23 cellular contexts compared by ENCODE assay signal in the genomic region with DNA sequence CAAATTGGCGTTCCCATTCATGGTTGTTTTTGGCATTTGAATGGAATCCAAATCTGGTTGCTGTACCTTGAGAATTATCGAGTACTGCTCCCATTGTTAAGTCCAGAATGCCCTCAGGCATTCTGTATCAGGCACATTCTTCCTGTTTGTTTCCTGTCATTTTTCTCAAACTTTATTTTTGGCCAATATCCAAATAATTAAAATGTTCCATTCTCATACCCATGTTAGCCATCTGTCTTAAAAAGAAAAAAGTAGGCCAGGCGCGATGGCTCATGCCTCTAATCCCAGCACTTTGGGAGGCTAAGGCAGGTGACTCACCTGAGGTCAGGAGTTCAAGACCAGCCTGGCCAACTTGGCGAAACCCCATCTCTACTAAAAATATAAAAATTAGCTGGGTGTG. TPM values are rescaled to one million over a fixed set of nuclear protein-coding genes. Genes with fewer than 3 reads are reported as not detected.
DNase-seq lines count a peak whose midpoint lies in the region; ATAC-seq and TF ChIP-seq lines count a peak whose summit lies in the region.
"Had no signal": no experiment of that assay in that cellular context is flagged by ENCODE, and none has a peak within 500 bp of the region (broad histone marks: within the 10 kb centered on the region; RNA-seq: fewer than 3 reads in every experiment).

No MANE protein-coding gene starts in this region.

- DNase-seq in HCT116 (ENCODE audit: low read depth, low spot score) = no peak
- DNase-seq in MG63 = peak; percentile 48
- DNase-seq in dermis microvascular lymphatic vessel endothelial cell (ENCODE audit: low read depth in 2 of 2) = peak; percentile 35 to 88
- peak; percentile 58 to 78 for DNase-seq in lung microvascular endothelial cell (ENCODE audit: low read depth in 2 of 2)
- DNase-seq in ureter (ENCODE audit: low spot score) = no peak
- no peak for DNase-seq in activated naive CD4-positive, alpha-beta T cell (lab: John Stamatoyannopoulos, UW)
- DNase-seq: AML-193; CD4-positive, alpha-beta T cell; DMS53; GM23248; H7; MV-4-11; NCI-H1105 treated with DMSO at 0.1 percent for 48 hours; NCI-H2029; NCI-H2227 treated with DMSO at 0.1 percent for 48 hours; NCI-H526 treated with DMSO at 0.1 percent for 48 hours; SHP77 had no signal

- H3K9me3 ChIP-seq in HCT116 (ENCODE audit: control insufficient read depth in 1 of 2, insufficient read depth in 1 of 2, low read depth in 1 of 2, low read length in 2 of 2) (no peaks in the 10 kb centered on the region), MG63 (no peaks in the 10 kb centered on the region)
- H3K9me3 ChIP-seq: A549; BLaER1 treated with 17β-estradiol and CSF1 and Interleukin-3, amounts not matched to agents 10 nM and 100 nM had no signal

- POLR2A ChIA-PET in HCT116 (lab: Charles Lee) = no interaction called here

- no peaks in the 10 kb centered on the region for H3K9me2 ChIP-seq in HCT116 (ENCODE audit: insufficient read depth)

- H3K4me2 ChIP-seq in HCT116 (ENCODE audit: low read length) = peak overlapping the region; percentile 35
- H3K4me2 ChIP-seq: A549; BLaER1 treated with 17β-estradiol and CSF1 and Interleukin-3, amounts not matched to agents 10 nM and 100 nM; KMS-11 had no signal

- RAD21 ChIA-PET in HCT116 (lab: Charles Lee; ENCODE audit: low non-redundant PET in 1 of 2, low total read pairs in 2 of 2, uncharacterized antibody in 2 of 2, unreplicated experiment in 2 of 2) = no interaction called here

- H3K27ac ChIP-seq in HCT116 (ENCODE audit: low read depth, low read length) = no peak overlapping the region; the same call in 1 of the 2 replicates
- H3K27ac ChIP-seq: A549; BLaER1 treated with 17β-estradiol and CSF1 and Interleukin-3, amounts not matched to agents 10 nM and 100 nM; GM23248; KMS-11; RWPE1 had no signal

- no peak for TF ChIP-seq CTCF in HCT116 (IDR thresholded peaks at IDR 0.05 in 2 of 3, conservative IDR thresholded peaks at IDR 0.05 in 1 of 3; ENCODE audit: borderline replicate concordance in 1 of 3, insufficient read depth in 1 of 3, low read depth in 2 of 3, low read length in 2 of 3)

- ATAC-seq in HCT116 (peak; percentile 63), HG03354 (IDR thresholded peaks at IDR 0.05; ENCODE audit: poor library complexity, severe bottlenecking, unreplicated experiment) (no peak)
- ATAC-seq: A549, Panc1 had no signal

- no peak for TF ChIP-seq POLR2A in HCT116 (IDR thresholded peaks at IDR 0.05; ENCODE audit: borderline replicate concordance, extremely low read depth, insufficient read depth, insufficient read length)

- H2AFZ ChIP-seq in HCT116 (ENCODE audit: low read depth, low read length, poor library complexity, severe bottlenecking) = no peak overlapping the region
- H2AFZ ChIP-seq: GM23248 had no signal

- H3K79me2 ChIP-seq in HCT116 (ENCODE audit: insufficient read depth, low read length) = no peaks in the 10 kb centered on the region; the same call in none of the 2 replicates

- H3K4me3 ChIP-seq in HCT116 (replicated peaks in 1 of 2; ENCODE audit: low read depth in 1 of 2, low read length in 2 of 2) (no peak overlapping the region), MG63 (no peak overlapping the region)
- H3K4me3 ChIP-seq: A549; BLaER1 treated with 17β-estradiol and CSF1 and Interleukin-3, amounts not matched to agents 10 nM and 100 nM; GM23248 had no signal

- no peaks in the 10 kb centered on the region for H4K20me1 ChIP-seq in HCT116 (ENCODE audit: insufficient read depth)

- H3K36me3 ChIP-seq in HCT116 (ENCODE audit: control insufficient read depth in 1 of 2, insufficient read depth in 2 of 2, low read length in 2 of 2) (peaks cover 46 to 61% of the 10 kb centered on the region in 2 experiments), MG63 (peaks cover 92% of the 10 kb centered on the region)

- CTCF ChIA-PET in HCT116 (lab: Charles Lee) = interaction anchor here (1.8 kb wide), 1 partner anchor 18 kb away, joined by 6 read pairs; no protein-coding TSS in a partner anchor

- H3K27me3 ChIP-seq in HCT116 (ENCODE audit: insufficient read depth, low read length) (no peaks in the 10 kb centered on the region), MG63 (no peaks in the 10 kb centered on the region)
- H3K27me3 ChIP-seq: BLaER1 treated with 17β-estradiol and CSF1 and Interleukin-3, amounts not matched to agents 10 nM and 100 nM had no signal

- no peak overlapping the region for H3K9ac ChIP-seq in HCT116 (ENCODE audit: low read length)
- H3K9ac ChIP-seq: BLaER1 treated with 17β-estradiol and CSF1 and Interleukin-3, amounts not matched to agents 10 nM and 100 nM; GM23248; KMS-11 had no signal

- peaks cover 3 to 20% of the 10 kb centered on the region in 2 experiments; a peak in 3 of 4 replicates for H3K4me1 ChIP-seq in HCT116 (ENCODE audit: control insufficient read depth in 1 of 2, insufficient read depth in 2 of 2, low read length in 2 of 2)
- H3K4me1 ChIP-seq: A549 had no signal

- no peak for TF ChIP-seq RAD21 in HCT116 (IDR thresholded peaks at IDR 0.05; ENCODE audit: low read depth)

- intact Hi-C loops in HCT116 (cut with micrococcal nuclease) = no loop called here

- no TSS peak for BruUV-seq in HCT116 (replicated peaks; lab: Mats Ljungman, UMichigan)

TF ChIP-seq in HCT116, 20 proteins besides CTCF, POLR2A, EP300 and RAD21:
- TF ChIP-seq EZH2phosphoT487 (IDR thresholded peaks at IDR 0.05; ENCODE audit: borderline replicate concordance) (no peak), EGR1 (IDR thresholded peaks at IDR 0.05; ENCODE audit: low read depth) (no peak), ZNF274 (IDR thresholded peaks at IDR 0.05; ENCODE audit: low read depth, low read length) (no peak), POLR2AphosphoS5 (IDR thresholded peaks at IDR 0.05; ENCODE audit: low read depth, low read length) (no peak), SIN3A (IDR thresholded peaks at IDR 0.05; ENCODE audit: low read depth) (no peak), SRF (IDR thresholded peaks at IDR 0.05; ENCODE audit: low read depth) (no peak), ELF1 (IDR thresholded peaks at IDR 0.05; ENCODE audit: borderline replicate concordance, low read depth) (no peak), CBX3 (IDR thresholded peaks at IDR 0.05; ENCODE audit: low read depth) (no peak), CEBPB (IDR thresholded peaks at IDR 0.05; ENCODE audit: low read depth) (no peak), FOSL1 (IDR thresholded peaks at IDR 0.05; ENCODE audit: low read depth) (no peak)
- TF ChIP-seq, protein P1, sequence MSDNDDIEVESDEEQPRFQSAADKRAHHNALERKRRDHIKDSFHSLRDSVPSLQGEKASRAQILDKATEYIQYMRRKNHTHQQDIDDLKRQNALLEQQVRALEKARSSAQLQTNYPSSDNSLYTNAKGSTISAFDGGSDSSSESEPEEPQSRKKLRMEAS (IDR thresholded peaks at IDR 0.05) = no peak
- TF ChIP-seq, protein P2, sequence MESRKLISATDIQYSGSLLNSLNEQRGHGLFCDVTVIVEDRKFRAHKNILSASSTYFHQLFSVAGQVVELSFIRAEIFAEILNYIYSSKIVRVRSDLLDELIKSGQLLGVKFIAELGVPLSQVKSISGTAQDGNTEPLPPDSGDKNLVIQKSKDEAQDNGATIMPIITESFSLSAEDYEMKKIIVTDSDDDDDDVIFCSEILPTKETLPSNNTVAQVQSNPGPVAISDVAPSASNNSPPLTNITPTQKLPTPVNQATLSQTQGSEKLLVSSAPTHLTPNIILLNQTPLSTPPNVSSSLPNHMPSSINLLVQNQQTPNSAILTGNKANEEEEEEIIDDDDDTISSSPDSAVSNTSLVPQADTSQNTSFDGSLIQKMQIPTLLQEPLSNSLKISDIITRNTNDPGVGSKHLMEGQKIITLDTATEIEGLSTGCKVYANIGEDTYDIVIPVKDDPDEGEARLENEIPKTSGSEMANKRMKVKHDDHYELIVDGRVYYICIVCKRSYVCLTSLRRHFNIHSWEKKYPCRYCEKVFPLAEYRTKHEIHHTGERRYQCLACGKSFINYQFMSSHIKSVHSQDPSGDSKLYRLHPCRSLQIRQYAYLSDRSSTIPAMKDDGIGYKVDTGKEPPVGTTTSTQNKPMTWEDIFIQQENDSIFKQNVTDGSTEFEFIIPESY (IDR thresholded peaks at IDR 0.05; ENCODE audit: extremely low read depth, insufficient replicate concordance, low read length) = no peak
- TF ChIP-seq, protein P3, sequence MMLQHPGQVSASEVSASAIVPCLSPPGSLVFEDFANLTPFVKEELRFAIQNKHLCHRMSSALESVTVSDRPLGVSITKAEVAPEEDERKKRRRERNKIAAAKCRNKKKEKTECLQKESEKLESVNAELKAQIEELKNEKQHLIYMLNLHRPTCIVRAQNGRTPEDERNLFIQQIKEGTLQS (IDR thresholded peaks at IDR 0.05) = no peak

RNA-seq across cellular contexts. Expression of gene SHISA4, which starts 29.3 kb away (rescaled TPM):
- total RNA-seq in HCT116 (2021; ENCODE audit: unreplicated experiment) (15.2 TPM), dermis microvascular lymphatic vessel endothelial cell (6.2 and 12.1 TPM in 2 replicates), lung microvascular endothelial cell (7.4 and 9.1 TPM in 2 replicates), ureter (11.6 TPM)
- polyA plus RNA-seq in HCT116 (2012) = 23.0 and 23.2 TPM in 2 replicates
- total RNA-seq in MG63 (2014; rRNA removed; shearing (Covaris generic); ENCODE audit: low replicate concordance) = 13.6 and 28.8 TPM in 2 replicates

RNA-seq across cellular contexts. Expression of gene IPO9, which starts 30.5 kb away (rescaled TPM):
- total RNA-seq in HCT116 (2021; ENCODE audit: unreplicated experiment) (80.6 TPM), dermis microvascular lymphatic vessel endothelial cell (19.3 and 19.6 TPM in 2 replicates), lung microvascular endothelial cell (15.7 and 17.0 TPM in 2 replicates), ureter (53.6 TPM)
- polyA plus RNA-seq in HCT116 (2012) = 34.4 and 44.0 TPM in 2 replicates
- 23.8 and 32.1 TPM in 2 replicates for total RNA-seq in MG63 (2014; rRNA removed; shearing (Covaris generic); ENCODE audit: low replicate concordance)

Comparison
In these comparisons a context has a peak if more than half of its experiments do, and no peak if none do; other contexts are left out.
1. DNase-seq: peak in MG63 (single experiment), dermis microvascular lymphatic vessel endothelial cell (2 of 2) and lung microvascular endothelial cell (2 of 2); none in HCT116 (single experiment), ureter (single experiment) and activated naive CD4-positive, alpha-beta T cell (0 of 4).